ENCODE assay signal across 8 cellular contexts in genomic region chr19:48333467-48334384, GRCh38. TPM values are rescaled to one million over a fixed set of nuclear protein-coding genes. Genes with fewer than 3 reads are reported as not detected.
DNase-seq lines count a peak whose midpoint lies in the region; ATAC-seq and TF ChIP-seq lines count a peak whose summit lies in the region.

No MANE protein-coding gene starts in this region.

- peak; percentile 51 for DNase-seq in G401 (ENCODE audit: low spot score)
- peak; percentile 87 to 94 for DNase-seq in HAP-1 (ENCODE audit: low spot score in 2 of 2)
- DNase-seq in MV-4-11 (lab: John Stamatoyannopoulos, UW) = peak; percentile 96
- peak; percentile 84 for DNase-seq in SK-N-SH
- peak; percentile 97 for DNase-seq in activated naive CD8-positive, alpha-beta T cell treated with anti-CD3 and anti-CD28 coated beads, Interleukin-2, amount 10 ng/mL, durations not matched to agents 7 days and 5 days
- DNase-seq in cardiac septum (ENCODE audit: low spot score) = peak; percentile 96
- DNase-seq in pons (ENCODE audit: low spot score) = peak; percentile 82
- peak; percentile 96 for DNase-seq in transverse colon

- peaks cover 12% of the 10 kb centered on the region; the same call in 1 of the 2 replicates for H3K79me2 ChIP-seq in SK-N-SH (ENCODE audit: insufficient read depth)

- 66% methylated on average over 17 of the region's 54 CpGs for WGBS in SK-N-SH (ENCODE audit: low lambda C conversion rate)
- WGBS in transverse colon (ENCODE audit: low coverage in 1 of 2), 2 donors = 5 to 13% methylated on average over 3 to 50 of the region's 54 CpGs

- peak; percentile 69 for ATAC-seq in activated naive CD8-positive, alpha-beta T cell treated with anti-CD3 and anti-CD28 coated beads, Interleukin-2, amount 10 ng/mL, durations not matched to agents 7 days and 5 days (ENCODE audit: low read depth)

- no peak for TF ChIP-seq EP300 in SK-N-SH (IDR thresholded peaks at IDR 0.05; ENCODE audit: borderline replicate concordance in 1 of 2, low read depth in 1 of 2, low read length in 1 of 2)
- TF ChIP-seq EP300 in transverse colon (IDR thresholded peaks at IDR 0.05; ENCODE audit: low read depth) = no peak

- peak; percentile 61 for TF ChIP-seq CTCF in SK-N-SH (IDR thresholded peaks at IDR 0.05)
- TF ChIP-seq CTCF in transverse colon (IDR thresholded peaks at IDR 0.05) = peak; percentile 77 to 94 (median 84)

- H3K36me3 ChIP-seq in HAP-1 (replicated peaks) = no peaks in the 10 kb centered on the region
- H3K36me3 ChIP-seq in SK-N-SH (replicated peaks in 1 of 2; ENCODE audit: control insufficient read depth in 1 of 2, insufficient read depth in 2 of 2, low read length in 1 of 2) = peaks cover 0 to 4% of the 10 kb centered on the region in 2 experiments
- H3K36me3 ChIP-seq in transverse colon = no peaks in the 10 kb centered on the region

- peak; percentile 66 for TF ChIP-seq RAD21 in SK-N-SH (IDR thresholded peaks at IDR 0.05; ENCODE audit: low read length)

- H3K4me3 Mint-ChIP-seq in activated naive CD8-positive, alpha-beta T cell treated with anti-CD3 and anti-CD28 coated beads, Interleukin-2, amount 10 ng/mL, durations not matched to agents 7 days and 5 days = peak overlapping the region; percentile 88

- peaks cover 51% of the 10 kb centered on the region for H3F3A ChIP-seq in SK-N-SH (replicated peaks; ENCODE audit: insufficient read depth)

- H3K9me2 ChIP-seq in SK-N-SH = no peaks in the 10 kb centered on the region

- H3K9ac ChIP-seq in SK-N-SH = no peak overlapping the region

- POLR2A ChIA-PET in SK-N-SH (lab: Yijun Ruan, JAX) = interaction anchor here (1.8 kb wide), 1 partner anchor 111 kb away, joined by 5 read pairs; no protein-coding TSS in a partner anchor
- POLR2A ChIA-PET in activated naive CD8-positive, alpha-beta T cell treated with anti-CD3 and anti-CD28 coated beads, Interleukin-2, amount 10 ng/mL, durations not matched to agents 7 days and 5 days (lab: Charles Lee) = interaction anchor here (0.6 to 7.0 kb wide), 11 partner anchors 13 to 1685 kb away, joined by 3 to 223 read pairs (median 4); partner anchors contain the start of genes EMP3 and GRIN2D

- H3K4me3 ChIP-seq in HAP-1 = peak overlapping the region; percentile 38
- peak overlapping the region; percentile 36 to 38; a peak in 3 of 4 replicates for H3K4me3 ChIP-seq in SK-N-SH (ENCODE audit: low read depth in 2 of 2, low read length in 1 of 2)
- H3K4me3 ChIP-seq in transverse colon = peak overlapping the region; percentile 22 to 61 (median 42)

- H3K27me3 Mint-ChIP-seq in activated naive CD8-positive, alpha-beta T cell treated with anti-CD3 and anti-CD28 coated beads, Interleukin-2, amount 10 ng/mL, durations not matched to agents 7 days and 5 days = no peaks in the 10 kb centered on the region

- H2AFZ ChIP-seq in SK-N-SH (ENCODE audit: low read depth) = 0 out of 2 replicates have a peak overlapping the region, but pooled peaks have one; percentile 67

- intact Hi-C loops in cardiac septum (cut with DNase I) (loop anchor here (1.0 to 2.0 kb wide), 2 partner anchors 12 to 29 kb away; partner anchors contain the start of gene TMEM143), transverse colon (cut with DNase I; ENCODE audit: low total_unique reads) (no loop called here)

- H3K27ac ChIP-seq in SK-N-SH (ENCODE audit: low read depth in 2 of 2, low read length in 1 of 2) (peak overlapping the region; percentile 47 to 88), transverse colon (peak overlapping the region; percentile 92 to 99 (median 94))

- H4K20me1 ChIP-seq in SK-N-SH (ENCODE audit: insufficient read depth) = peaks cover 11% of the 10 kb centered on the region

- CTCF ChIA-PET in SK-N-SH (lab: Yijun Ruan, JAX) = interaction anchor here (0.5 to 2.7 kb wide), 18 partner anchors 10 to 256 kb away, joined by 3 to 20 read pairs (median 4); partner anchors contain the start of genes GRWD1, KDELR1, SYNGR4 and TMEM143

- peak overlapping the region; percentile 93 for H3K27ac Mint-ChIP-seq in activated naive CD8-positive, alpha-beta T cell treated with anti-CD3 and anti-CD28 coated beads, Interleukin-2, amount 10 ng/mL, durations not matched to agents 7 days and 5 days

- no peaks in the 10 kb centered on the region for H3K9me3 ChIP-seq in HAP-1
- H3K9me3 ChIP-seq in SK-N-SH = no peaks in the 10 kb centered on the region
- no peaks in the 10 kb centered on the region for H3K9me3 ChIP-seq in transverse colon

- H3K4me2 ChIP-seq in SK-N-SH = peak overlapping the region; percentile 66

- peaks cover 27% of the 10 kb centered on the region for H3K36me3 Mint-ChIP-seq in activated naive CD8-positive, alpha-beta T cell treated with anti-CD3 and anti-CD28 coated beads, Interleukin-2, amount 10 ng/mL, durations not matched to agents 7 days and 5 days

- peaks cover 37% of the 10 kb centered on the region for H3K4me1 Mint-ChIP-seq in activated naive CD8-positive, alpha-beta T cell treated with anti-CD3 and anti-CD28 coated beads, Interleukin-2, amount 10 ng/mL, durations not matched to agents 7 days and 5 days

- H3K27me3 ChIP-seq in HAP-1 (ENCODE audit: low read depth) (no peaks in the 10 kb centered on the region), SK-N-SH (ENCODE audit: insufficient read depth) (no peaks in the 10 kb centered on the region), transverse colon (no peaks in the 10 kb centered on the region)

- no peaks in the 10 kb centered on the region for H3K9me3 Mint-ChIP-seq in activated naive CD8-positive, alpha-beta T cell treated with anti-CD3 and anti-CD28 coated beads, Interleukin-2, amount 10 ng/mL, durations not matched to agents 7 days and 5 days

- TF ChIP-seq POLR2A in transverse colon (IDR thresholded peaks at IDR 0.05) = peak; percentile 47

- peaks cover 16% of the 10 kb centered on the region for H3K4me1 ChIP-seq in HAP-1
- H3K4me1 ChIP-seq in SK-N-SH (ENCODE audit: control insufficient read depth in 1 of 2, insufficient read depth in 2 of 2, low read depth in 1 of 2, low read length in 1 of 2) = peaks cover 9 to 24% of the 10 kb centered on the region in 2 experiments; a peak in 3 of 4 replicates
- peaks cover 15 to 45% (median 39%) of the 10 kb centered on the region in 4 donors for H3K4me1 ChIP-seq in transverse colon

- in situ Hi-C loops in G401 (cut with HindIII; ENCODE audit: low sequenced_read_pairs) = loop anchor here (10.0 kb wide), 1 partner anchor 69 kb away; no protein-coding TSS in a partner anchor
- in situ Hi-C loops in HAP-1 (cut with MboI; ENCODE audit: low sequenced_read_pairs) = no loop called here
- in situ Hi-C loops in transverse colon (cut with MboI; ENCODE audit: low pct_ligation_motif_present in 1 of 4, low pct_unique_long_range_greater_than_20kb in 1 of 4, low sequenced_read_pairs in 3 of 4) = no loop called here

TF ChIP-seq in SK-N-SH, 30 proteins besides CTCF, POLR2A, EP300 and RAD21 (continues in another document):
- TF ChIP-seq PBX3 (IDR thresholded peaks at IDR 0.05) = no peak

RNA-seq across cellular contexts. Expression of gene EMP3, which starts 8.4 kb away (rescaled TPM):
- total RNA-seq in G401 (2014; rRNA removed; shearing (Covaris generic)) = 73.8 and 83.8 TPM in 2 replicates
- polyA plus RNA-seq in SK-N-SH (2012; rRNA removed) = 263 and 277 TPM in 2 replicates
- 125 and 190 TPM in 2 replicates for polyA plus RNA-seq in SK-N-SH (2012; cell fraction: cytosol; rRNA removed)
- 110 and 159 TPM in 2 replicates for polyA plus RNA-seq in SK-N-SH (2012; cell fraction: nucleus; rRNA removed)
- total RNA-seq in activated naive CD8-positive, alpha-beta T cell treated with anti-CD3 and anti-CD28 coated beads, Interleukin-2, amount 10 ng/mL, durations not matched to agents 7 days and 5 days = 100 to 1,000 TPM; 285 to 303 TPM
- 47.3 TPM for total RNA-seq in cardiac septum
- total RNA-seq in transverse colon = 10 to 100 TPM in 3 of 4 donors, 1 to 10 TPM in 1; 5.2 to 14.3 (median 12.0) TPM

RNA-seq across cellular contexts. Expression of gene TMEM143, which starts 30.0 kb away (rescaled TPM):
- total RNA-seq in G401 (2014; rRNA removed; shearing (Covaris generic)) = 7.4 and 9.8 TPM in 2 replicates
- polyA plus RNA-seq in SK-N-SH (2012; rRNA removed) = 20.2 and 21.9 TPM in 2 replicates
- polyA plus RNA-seq in SK-N-SH (2012; cell fraction: cytosol; rRNA removed) = 7.0 and 10.2 TPM in 2 replicates
- 77.5 and 81.7 TPM in 2 replicates for polyA plus RNA-seq in SK-N-SH (2012; cell fraction: nucleus; rRNA removed)
- 10 to 100 TPM; 24.8 to 26.1 TPM for total RNA-seq in activated naive CD8-positive, alpha-beta T cell treated with anti-CD3 and anti-CD28 coated beads, Interleukin-2, amount 10 ng/mL, durations not matched to agents 7 days and 5 days
- total RNA-seq in cardiac septum = 50.2 TPM
- 10 to 100 TPM in 3 of 4 donors, 1 to 10 TPM in 1; 9.1 to 27.7 (median 15.2) TPM for total RNA-seq in transverse colon

RNA-seq across cellular contexts. Expression of gene SYNGR4, which starts 30.4 kb away (rescaled TPM):
- not detected in 2 replicates for total RNA-seq in G401 (2014; rRNA removed; shearing (Covaris generic))
- polyA plus RNA-seq in SK-N-SH (2012; rRNA removed) = 0.08 TPM in 1 of 2 replicates, not detected in the other
- polyA plus RNA-seq in SK-N-SH (2012; cell fraction: cytosol; rRNA removed) = 0.03 TPM in 1 of 2 replicates, not detected in the other
- not detected in 2 replicates for polyA plus RNA-seq in SK-N-SH (2012; cell fraction: nucleus; rRNA removed)
- under 1 TPM in 1 of 2 experiments, not detected in 1; 0.30 TPM for total RNA-seq in activated naive CD8-positive, alpha-beta T cell treated with anti-CD3 and anti-CD28 coated beads, Interleukin-2, amount 10 ng/mL, durations not matched to agents 7 days and 5 days
- total RNA-seq in cardiac septum (not detected), transverse colon (not detected)

RNA-seq across cellular contexts. Expression of gene KDELR1, which starts 57.6 kb away (rescaled TPM):
- total RNA-seq in G401 (2014; rRNA removed; shearing (Covaris generic)) = 137 and 145 TPM in 2 replicates
- 119 and 138 TPM in 2 replicates for polyA plus RNA-seq in SK-N-SH (2012; rRNA removed)
- polyA plus RNA-seq in SK-N-SH (2012; cell fraction: cytosol; rRNA removed) = 112 and 158 TPM in 2 replicates
- polyA plus RNA-seq in SK-N-SH (2012; cell fraction: nucleus; rRNA removed) = 110 and 150 TPM in 2 replicates
- total RNA-seq in activated naive CD8-positive, alpha-beta T cell treated with anti-CD3 and anti-CD28 coated beads, Interleukin-2, amount 10 ng/mL, durations not matched to agents 7 days and 5 days = 10 to 100 TPM; 75.8 to 75.9 TPM
- total RNA-seq in cardiac septum = 70.1 TPM
- 100 to 1,000 TPM in 3 of 4 donors, 10 to 100 TPM in 1; 80.6 to 146 (median 120) TPM for total RNA-seq in transverse colon

RNA-seq across cellular contexts. Expression of gene GRIN2D, which starts 59.7 kb away (rescaled TPM):
- 5.4 and 6.1 TPM in 2 replicates for total RNA-seq in G401 (2014; rRNA removed; shearing (Covaris generic))
- 0.54 and 0.92 TPM in 2 replicates for polyA plus RNA-seq in SK-N-SH (2012; rRNA removed)
- 0.28 and 0.56 TPM in 2 replicates for polyA plus RNA-seq in SK-N-SH (2012; cell fraction: cytosol; rRNA removed)
- 1.3 and 1.4 TPM in 2 replicates for polyA plus RNA-seq in SK-N-SH (2012; cell fraction: nucleus; rRNA removed)
- under 1 TPM; 0.14 to 0.17 TPM for total RNA-seq in activated naive CD8-positive, alpha-beta T cell treated with anti-CD3 and anti-CD28 coated beads, Interleukin-2, amount 10 ng/mL, durations not matched to agents 7 days and 5 days
- total RNA-seq in cardiac septum (0.70 TPM), transverse colon (1 to 10 TPM in 1 of 4 donors, under 1 TPM in 2, not detected in 1; 0.32 to 3.8 (median 0.41) TPM)

Comparison
In these comparisons a context has a peak if more than half of its experiments do, and no peak if none do; other contexts are left out.
1. Peak in every context shown above with its lines: DNase-seq, ATAC-seq, H3K4me3 ChIP-seq and H3K27ac ChIP-seq.